26 cellular contexts compared by ENCODE assay signal in the genomic region with DNA sequence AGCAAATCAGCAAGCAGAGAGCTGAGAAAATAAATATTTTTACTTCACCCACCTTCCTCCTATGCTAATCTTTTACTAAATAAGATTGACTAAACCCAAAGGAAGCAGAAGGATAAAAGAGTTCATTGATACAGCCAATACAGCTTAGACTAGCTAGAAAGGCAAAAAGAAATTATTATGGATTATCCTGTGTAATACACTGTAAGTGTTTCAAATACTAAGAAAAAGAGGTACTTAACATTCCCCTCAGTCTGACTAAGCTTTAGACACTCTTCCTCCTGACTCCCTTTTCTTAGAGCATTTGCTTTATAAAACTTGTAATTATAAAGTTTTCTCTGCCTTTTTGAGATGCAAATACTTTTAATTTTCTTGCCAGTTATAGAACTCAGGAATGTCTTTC.
"Had no signal": no experiment of that assay in that cellular context is flagged by ENCODE, and none has a peak within 500 bp of the region (broad histone marks: within the 10 kb centered on the region; RNA-seq: fewer than 3 reads in every experiment).

No MANE protein-coding gene starts in this region.

- H3K27me3 Mint-ChIP-seq: activated CD4-positive, alpha-beta T cell treated with anti-CD3 and anti-CD28 coated beads, Interleukin-2, amount 10 ng/mL, durations not matched to agents 7 days and 5 days; activated CD8-positive, alpha-beta memory T cell treated with anti-CD3 and anti-CD28 coated beads, Interleukin-2, amount 10 ng/mL, durations not matched to agents 7 days and 5 days; activated CD8-positive, alpha-beta T cell treated with anti-CD3 and anti-CD28 coated beads for 36 hours; activated naive CD8-positive, alpha-beta T cell treated with anti-CD3 and anti-CD28 coated beads, Interleukin-2, amount 50 U/mL, for 24 hours; central memory CD8-positive, alpha-beta T cell; naive thymus-derived CD4-positive, alpha-beta T cell; progenitor cell of endocrine pancreas; T-cell had no signal

- H3K36me3 ChIP-seq: brain microvascular endothelial cell, right atrium auricular region, thyroid gland, upper lobe of right lung had no signal

- H3K4me1 ChIP-seq: right atrium auricular region, thyroid gland, upper lobe of right lung had no signal

- H3K4me3 ChIP-seq: right atrium auricular region, thyroid gland, upper lobe of right lung had no signal

- H3K27ac ChIP-seq: brain microvascular endothelial cell, right atrium auricular region, thyroid gland, upper lobe of right lung, VCaP had no signal

- H3K27me3 ChIP-seq: brain microvascular endothelial cell, right atrium auricular region, thyroid gland, upper lobe of right lung had no signal

- ATAC-seq: activated CD4-positive, CD25-positive, alpha-beta regulatory T cell treated with anti-CD3 and anti-CD28 coated beads, Interleukin-2, amount 50 U/mL, for 24 hours; activated CD8-positive, alpha-beta memory T cell treated with anti-CD3 and anti-CD28 coated beads, Interleukin-2, amount 10 ng/mL, durations not matched to agents 7 days and 5 days; activated CD8-positive, alpha-beta T cell treated with anti-CD3 and anti-CD28 coated beads for 36 hours; activated naive CD8-positive, alpha-beta T cell treated with anti-CD3 and anti-CD28 coated beads, Interleukin-2, amount 50 U/mL, for 24 hours; esophagus mucosa; left colon; naive thymus-derived CD4-positive, alpha-beta T cell; T-cell; upper lobe of right lung had no signal

- DNase-seq: activated CD4-positive, alpha-beta T cell treated with anti-CD3 and anti-CD28 coated beads, Interleukin-2, amount 10 ng/mL, durations not matched to agents 7 days and 5 days; activated CD8-positive, alpha-beta memory T cell treated with anti-CD3 and anti-CD28 coated beads, Interleukin-2, amount 10 ng/mL, durations not matched to agents 7 days and 5 days; activated CD8-positive, alpha-beta T cell treated with anti-CD3 and anti-CD28 coated beads for 36 hours; activated effector memory CD4-positive, alpha-beta T cell treated with anti-CD3 and anti-CD28 coated beads, Interleukin-2, amount 50 U/mL, for 16 hours; activated naive CD4-positive, alpha-beta T cell treated with anti-CD3 and anti-CD28 coated beads, Interleukin-2, amount 50 U/mL, for 16 hours; activated naive CD8-positive, alpha-beta T cell treated with anti-CD3 and anti-CD28 coated beads, Interleukin-2, amount 50 U/mL, for 24 hours; activated T-cell treated with anti-CD3 and anti-CD28 coated beads for 4 hours; brain microvascular endothelial cell; effector memory CD4-positive, alpha-beta T cell; head of caudate nucleus; hypothalamus; left colon; mesendoderm; naive thymus-derived CD4-positive, alpha-beta T cell; stimulated activated CD4-positive, alpha-beta T cell treated with anti-CD3 and anti-CD28 coated beads, Interleukin-4, amount 100 ng/mL, for 24 hours; stimulated activated naive CD4-positive, alpha-beta T cell treated with Interleukin-2 at 50 U/mL for 16 hours; T-cell; thyroid gland; upper lobe of right lung had no signal

- H3K4me1 Mint-ChIP-seq: activated CD4-positive, alpha-beta T cell treated with anti-CD3 and anti-CD28 coated beads, Interleukin-2, amount 10 ng/mL, durations not matched to agents 7 days and 5 days; activated CD8-positive, alpha-beta memory T cell treated with anti-CD3 and anti-CD28 coated beads, Interleukin-2, amount 10 ng/mL, durations not matched to agents 7 days and 5 days; activated naive CD8-positive, alpha-beta T cell treated with anti-CD3 and anti-CD28 coated beads, Interleukin-2, amount 50 U/mL, for 24 hours; central memory CD8-positive, alpha-beta T cell; naive thymus-derived CD4-positive, alpha-beta T cell; T-cell had no signal

- H3K9me3 ChIP-seq: right atrium auricular region, thyroid gland, upper lobe of right lung had no signal

- H3K27ac Mint-ChIP-seq: activated CD4-positive, alpha-beta T cell treated with anti-CD3 and anti-CD28 coated beads, Interleukin-2, amount 10 ng/mL, durations not matched to agents 7 days and 5 days; activated CD8-positive, alpha-beta memory T cell treated with anti-CD3 and anti-CD28 coated beads, Interleukin-2, amount 10 ng/mL, durations not matched to agents 7 days and 5 days; activated CD8-positive, alpha-beta T cell treated with anti-CD3 and anti-CD28 coated beads for 36 hours; activated naive CD8-positive, alpha-beta T cell treated with anti-CD3 and anti-CD28 coated beads, Interleukin-2, amount 50 U/mL, for 24 hours; naive thymus-derived CD4-positive, alpha-beta T cell; progenitor cell of endocrine pancreas; T-cell; T-helper 2 cell treated with Interferon-gamma antibody and Interleukin-4, amounts not matched to agents 5 μg/mL and 100 μg/mL, for 36 hours had no signal

- H3K36me3 Mint-ChIP-seq: activated CD8-positive, alpha-beta memory T cell treated with anti-CD3 and anti-CD28 coated beads, Interleukin-2, amount 10 ng/mL, durations not matched to agents 7 days and 5 days; T-cell had no signal

- H3K4me3 Mint-ChIP-seq: activated CD4-positive, alpha-beta T cell treated with anti-CD3 and anti-CD28 coated beads, Interleukin-2, amount 10 ng/mL, durations not matched to agents 7 days and 5 days; activated CD8-positive, alpha-beta memory T cell treated with anti-CD3 and anti-CD28 coated beads, Interleukin-2, amount 10 ng/mL, durations not matched to agents 7 days and 5 days; activated CD8-positive, alpha-beta T cell treated with anti-CD3 and anti-CD28 coated beads for 36 hours; activated naive CD8-positive, alpha-beta T cell treated with anti-CD3 and anti-CD28 coated beads, Interleukin-2, amount 50 U/mL, for 24 hours; central memory CD8-positive, alpha-beta T cell; naive thymus-derived CD4-positive, alpha-beta T cell; T-cell; T-helper 2 cell treated with Interferon-gamma antibody and Interleukin-4, amounts not matched to agents 5 μg/mL and 100 μg/mL, for 36 hours had no signal
